11 cellular contexts compared by ENCODE assay signal in the genomic region with DNA sequence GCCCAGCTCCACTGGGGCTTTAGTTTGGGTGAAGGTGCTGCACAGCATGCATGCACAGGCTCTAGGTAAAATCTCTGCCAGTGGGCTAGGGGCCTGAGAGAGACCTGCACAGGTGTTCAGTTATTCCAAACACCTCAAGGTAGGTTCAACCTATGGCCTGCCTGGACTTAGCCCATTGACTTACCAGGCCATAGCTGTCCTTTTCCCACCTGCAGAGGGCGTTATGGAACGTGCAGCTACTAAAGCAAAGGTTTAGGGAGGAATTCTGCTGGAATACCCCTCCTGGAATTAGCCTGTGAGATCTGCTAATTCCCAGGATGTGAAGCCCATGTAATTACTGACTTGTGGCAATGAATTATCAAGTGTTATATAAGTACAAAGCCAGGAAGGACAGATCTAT. TPM values are rescaled to one million over a fixed set of nuclear protein-coding genes. Genes with fewer than 3 reads are reported as not detected.
A peak's percentile ranks its signal among the peaks of the same experiment; 100 is the strongest.
DNase-seq lines count a peak whose midpoint lies in the region; ATAC-seq, FAIRE-seq and TF ChIP-seq lines count a peak whose summit lies in the region.
"Had no signal": no experiment of that assay in that cellular context is flagged by ENCODE, and none has a peak within 500 bp of the region (broad histone marks: within the 10 kb centered on the region; RNA-seq: fewer than 3 reads in every experiment).

No MANE protein-coding gene starts in this region.

- H3K4me1 ChIP-seq in right cardiac atrium (ENCODE audit: control insufficient read depth, insufficient read depth, low read length) (no peaks in the 10 kb centered on the region), H1 (replicated peaks in 1 of 4; ENCODE audit: control insufficient read depth in 3 of 4, insufficient read depth in 4 of 4, low read length in 3 of 4) (peaks cover 0 to 3% (median 0%) of the 10 kb centered on the region in 4 experiments; a peak in 2 of 7 replicates)

- H3K4ac ChIP-seq in H1 (replicated peaks; ENCODE audit: insufficient read length, low read depth, low read length) = no peak overlapping the region

- H2BK15ac ChIP-seq in H1 (ENCODE audit: low read length) = no peak overlapping the region

- no peak for TF ChIP-seq POLR2A in H1 (IDR thresholded peaks at IDR 0.05; ENCODE audit: control extremely low read depth in 1 of 2, low read depth in 2 of 2, low read length in 2 of 2)

- H2AFZ ChIP-seq in H1 (ENCODE audit: low read length) = no peak overlapping the region

- no peaks in the 10 kb centered on the region for H3K79me2 ChIP-seq in H1 (ENCODE audit: control insufficient read depth in 1 of 2, insufficient read depth in 2 of 2, low read length in 2 of 2)

- no peak overlapping the region for H3K9ac ChIP-seq in H1 (replicated peaks in 1 of 4; ENCODE audit: extremely low read depth in 1 of 4, low read depth in 3 of 4, low read length in 3 of 4)

- CTCF ChIA-PET in H1 (lab: Charles Lee; ENCODE audit: partially characterized antibody) = interaction anchor here (0.6 to 3.4 kb wide), 27 partner anchors 9 to 1471 kb away, joined by 3 to 31 read pairs (median 3); no protein-coding TSS in a partner anchor

- no peak for TF ChIP-seq EP300 in H1 (IDR thresholded peaks at IDR 0.05; ENCODE audit: borderline replicate concordance in 1 of 2, low read depth in 2 of 2, low read length in 2 of 2)

- H3K27ac ChIP-seq in right cardiac atrium (ENCODE audit: low read length) = no peak overlapping the region
- no peak overlapping the region for H3K27ac ChIP-seq in H1 (ENCODE audit: low read depth, low read length)
- H3K27ac ChIP-seq: tibial nerve had no signal

- POLR2A ChIA-PET in H1 (lab: Charles Lee; ENCODE audit: partially characterized antibody) = interaction anchor here (1.0 kb wide), 1 partner anchor 10 kb away, joined by 3 read pairs; no protein-coding TSS in a partner anchor

- H4K8ac ChIP-seq in H1 (ENCODE audit: extremely low read depth, insufficient read depth, low read length) = no peak overlapping the region

- TF ChIP-seq RAD21 in H1 (IDR thresholded peaks at IDR 0.05 in 1 of 2, conservative IDR thresholded peaks at IDR 0.05 in 1 of 2; ENCODE audit: low read depth in 2 of 2, low read length in 2 of 2) = peak; percentile 58 to 74

- no peak overlapping the region for H3K14ac ChIP-seq in H1 (ENCODE audit: insufficient read length)

- H3K79me1 ChIP-seq in H1 (ENCODE audit: low read depth, low read length) = no peaks in the 10 kb centered on the region

- H2AK5ac ChIP-seq in H1 (ENCODE audit: low read depth, low read length) = no peak overlapping the region

- H3K56ac ChIP-seq in H1 (replicated peaks; ENCODE audit: insufficient read length, low read depth, low read length) = no peak overlapping the region

- 29% methylated on average over 2 of the region's 2 CpGs for WGBS in right cardiac atrium
- 3% methylated on average over 2 of the region's 2 CpGs; no CpG with 5 or more reads in 1 of the 2 experiments for WGBS in H1 (ENCODE audit: extremely low coverage in 1 of 2, insufficient coverage in 1 of 2, insufficient read length in 1 of 2, insufficient replicate concordance in 2 of 2, low coverage in 1 of 2, low lambda C conversion rate in 2 of 2, missing lambda C conversion rate in 1 of 2), 2 experiments

- H3K27me3 ChIP-seq in right cardiac atrium (ENCODE audit: control insufficient read depth, insufficient read depth) (no peaks in the 10 kb centered on the region), H1 (replicated peaks in 1 of 4; ENCODE audit: control insufficient read depth in 3 of 4, extremely low read depth in 1 of 4, insufficient read depth in 3 of 4, low read length in 3 of 4) (peaks cover 25 to 50% (median 47%) of the 10 kb centered on the region in 4 experiments)

- no peaks in the 10 kb centered on the region for H3K36me3 ChIP-seq in H1 (ENCODE audit: control insufficient read depth in 2 of 4, insufficient read depth in 4 of 4, low read length in 3 of 4)
- H3K36me3 ChIP-seq: tibial nerve had no signal

- H3K4me2 ChIP-seq in H1 (ENCODE audit: insufficient read depth in 1 of 2, low read depth in 2 of 2, low read length in 2 of 2) = no peak overlapping the region

- peak; percentile 5 for ATAC-seq in Right ventricle myocardium superior (ENCODE audit: poor library complexity)
- no peak for ATAC-seq in right cardiac atrium

- intact Hi-C loops in Right ventricle myocardium superior (cut with DNase I) (loop anchor here (10.0 kb wide), 1 partner anchor 152 kb away; no protein-coding TSS in a partner anchor), right cardiac atrium (cut with DNase I) (loop anchor here in 3 of 4 donors (10.0 kb wide), 2 partner anchors 142 to 292 kb away; no protein-coding TSS in a partner anchor)

- no peak overlapping the region for H4K5ac ChIP-seq in H1 (ENCODE audit: insufficient read length, low read depth, low read length)

- TF ChIP-seq CTCF in H1 (IDR thresholded peaks at IDR 0.05; ENCODE audit: control extremely low read depth in 1 of 3, insufficient read depth in 1 of 3, low read depth in 1 of 3, low read length in 3 of 3) = peak; percentile 69 to 86 (median 73)
- TF ChIP-seq CTCF in retinal pigment epithelial cell (conservative IDR thresholded peaks at IDR 0.05; ENCODE audit: low read depth, low read length) = peak; percentile 38

- no peak overlapping the region for H3K23ac ChIP-seq in H1 (ENCODE audit: insufficient read length)

- FAIRE-seq in H1 (lab: Jason Lieb, UNC) = peak; percentile 97
- FAIRE-seq: endothelial cell of umbilical vein had no signal

- no peak overlapping the region for H2BK5ac ChIP-seq in H1 (ENCODE audit: low read depth, low read length)

- no peak overlapping the region for H3K18ac ChIP-seq in H1 (ENCODE audit: extremely low read depth, low read length)

- no peak overlapping the region for H2BK12ac ChIP-seq in H1 (ENCODE audit: low read depth, low read length)

- DNase-seq in Right ventricle myocardium superior (no peak), right cardiac atrium (no peak), NCI-H69 (lab: John Stamatoyannopoulos, UW) (peak; percentile 15), H1 (ENCODE audit: low read depth in 1 of 2, low spot score in 2 of 2) (peak in 1 of 2 experiments; percentile 75), retinal pigment epithelial cell (ENCODE audit: low read depth) (no peak), Kasumi-1 (lab: John Stamatoyannopoulos, UW) (no peak)
- DNase-seq in activated CD4-positive, alpha-beta T cell treated with anti-CD3 and anti-CD28 coated beads for 48 hours = no peak
- DNase-seq in activated effector memory CD4-positive, alpha-beta T cell treated with anti-CD3 and anti-CD28 coated beads, Interleukin-2, amount 50 U/mL, for 16 hours = no peak
- DNase-seq: NCI-H1694 had no signal

- H3K9me3 ChIP-seq in right cardiac atrium (ENCODE audit: control insufficient read depth, low read length) (no peaks in the 10 kb centered on the region), H1 (ENCODE audit: insufficient read depth in 2 of 2, low read depth in 1 of 2, low read length in 1 of 2) (peaks cover 0 to 2% of the 10 kb centered on the region in 2 experiments; a peak in 1 of 4 replicates)
- H3K9me3 ChIP-seq: tibial nerve had no signal

- H4K20me1 ChIP-seq in H1 (replicated peaks in 1 of 2; ENCODE audit: control insufficient read depth in 1 of 2, insufficient read depth in 2 of 2, low read length in 2 of 2) = no peaks in the 10 kb centered on the region

- no peak overlapping the region for H4K91ac ChIP-seq in H1 (replicated peaks; ENCODE audit: insufficient read length, low read length)

- peaks cover 26% of the 10 kb centered on the region; the same call in 1 of the 2 replicates for H3K23me2 ChIP-seq in H1 (ENCODE audit: low read depth, low read length)

- H2BK120ac ChIP-seq in H1 (replicated peaks; ENCODE audit: low read depth, low read length) = no peak overlapping the region

- H2BK20ac ChIP-seq in H1 (ENCODE audit: low read length) = no peak overlapping the region

- no peak overlapping the region for H3K4me3 ChIP-seq in right cardiac atrium (ENCODE audit: low read length)
- no peak overlapping the region for H3K4me3 ChIP-seq in H1 (ENCODE audit: extremely low read depth in 1 of 4, insufficient read depth in 2 of 4, low read depth in 3 of 4, low read length in 4 of 4)
- no peak overlapping the region for H3K4me3 ChIP-seq in retinal pigment epithelial cell (ENCODE audit: low read length)
- H3K4me3 ChIP-seq: tibial nerve had no signal

TF ChIP-seq in H1, 55 proteins besides CTCF, POLR2A, EP300 and RAD21:
- TF ChIP-seq CTBP2 (IDR thresholded peaks at IDR 0.05; ENCODE audit: borderline replicate concordance, insufficient read depth, insufficient read length, low read length) = no peak
- no peak for TF ChIP-seq CBX5 (IDR thresholded peaks at IDR 0.05; ENCODE audit: low read depth, low read length)
- TF ChIP-seq CHD1 (IDR thresholded peaks at IDR 0.05; ENCODE audit: low read depth, low read length) = no peak
- TF ChIP-seq, protein P1, sequence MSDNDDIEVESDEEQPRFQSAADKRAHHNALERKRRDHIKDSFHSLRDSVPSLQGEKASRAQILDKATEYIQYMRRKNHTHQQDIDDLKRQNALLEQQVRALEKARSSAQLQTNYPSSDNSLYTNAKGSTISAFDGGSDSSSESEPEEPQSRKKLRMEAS (IDR thresholded peaks at IDR 0.05) = 0 out of 2 replicates have a peak, but pooled peaks have one; percentile 15
TF ChIP-seq in H1: peak in this region for 1.

RNA-seq across cellular contexts. Expression of gene VWC2, which starts 3.6 kb away (rescaled TPM):
- total RNA-seq in Right ventricle myocardium superior (7.7 TPM), right cardiac atrium (10 to 100 TPM in 2 of 4 donors, 1 to 10 TPM in 2; 3.6 to 11.9 (median 10.4) TPM)
- polyA plus RNA-seq in right cardiac atrium (5.8 TPM), H1 (2011; rRNA removed) (0.13 and 0.24 TPM in 2 replicates)
- total RNA-seq in H1 (2021; fragmentation: NEBNext Ultra II Directional; extraction: Animal tissue kit (Norgen Biotek cat#: 25700)) = 0.30 and 0.31 TPM in 2 replicates
- 0.18 TPM for polyA plus RNA-seq in H1 (2011; cell fraction: cytosol; rRNA removed)
- 0.29 TPM for polyA plus RNA-seq in H1 (2011; cell fraction: nucleus; rRNA removed)
- polyA plus RNA-seq in H1 (2012, experiment 1 of 2) = 0.12 to 0.29 TPM (median 0.22 TPM) in 4 replicates
- polyA plus RNA-seq in H1 (2012, experiment 2 of 2) = 0.09 TPM
- 0.53 TPM for polyA plus RNA-seq in H1 (2013, experiment 1 of 2)
- polyA plus RNA-seq in H1 (2013, experiment 2 of 2) = 0.46 TPM
- polyA minus RNA-seq in H1 (2011; rRNA and poly(A)+ RNA removed) = 0.09 and 0.39 TPM in 2 replicates
- not detected for polyA minus RNA-seq in H1 (2011; cell fraction: cytosol; rRNA and poly(A)+ RNA removed)
- polyA minus RNA-seq in H1 (2011; cell fraction: nucleus; rRNA and poly(A)+ RNA removed) = 0.60 TPM
- total RNA-seq: endothelial cell of umbilical vein had no signal
- polyA plus RNA-seq: endothelial cell of umbilical vein had no signal
